22 cellular contexts compared by ENCODE assay signal in the genomic region with DNA sequence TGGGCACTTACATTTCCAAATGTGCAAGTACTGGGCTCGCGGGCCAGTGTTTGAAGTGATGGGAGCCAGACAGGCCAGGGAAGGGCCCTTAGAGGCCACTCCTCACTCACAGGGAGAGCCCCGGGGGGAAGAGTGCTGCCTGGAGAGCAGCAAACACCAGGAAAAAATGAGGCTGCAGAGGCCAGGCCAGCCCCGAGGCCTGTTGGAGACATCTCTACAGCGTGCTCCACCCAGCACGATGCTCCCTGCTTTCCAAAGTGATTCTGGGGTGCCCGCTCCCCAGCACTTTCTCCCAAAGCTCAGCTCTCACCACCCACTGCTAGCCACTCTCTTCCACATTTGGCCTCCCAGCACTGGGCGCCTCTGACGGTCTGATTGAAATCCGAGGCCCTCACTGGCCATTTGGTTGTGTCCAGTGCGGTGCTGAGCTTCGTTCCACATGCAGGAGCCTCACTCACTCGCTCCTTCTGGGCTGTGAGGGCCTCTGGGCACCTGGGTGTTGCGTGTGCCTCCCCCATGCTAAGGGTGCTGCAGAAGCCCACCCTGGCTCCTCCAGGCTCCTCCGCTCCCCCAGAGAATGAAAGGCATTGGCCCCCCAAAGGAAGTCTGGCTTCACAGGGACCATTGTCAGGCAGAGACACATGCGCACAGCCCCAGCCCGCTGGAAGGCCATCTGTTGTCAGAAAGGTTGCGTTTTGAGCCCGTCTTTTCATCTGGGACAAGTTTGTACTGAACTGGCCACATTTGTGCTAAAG.
A peak's percentile ranks its signal among the peaks of the same experiment; 100 is the strongest.
DNase-seq lines count a peak whose midpoint lies in the region; ATAC-seq and TF ChIP-seq lines count a peak whose summit lies in the region.
"Had no signal": no experiment of that assay in that cellular context is flagged by ENCODE, and none has a peak within 500 bp of the region (broad histone marks: within the 10 kb centered on the region; RNA-seq: fewer than 3 reads in every experiment).

No MANE protein-coding gene starts in this region.

- H3K27ac ChIP-seq in left lung (no peak overlapping the region), thyroid gland (peak overlapping the region; percentile 19 to 59 (median 42)), prostate gland (no peak overlapping the region)
- H3K27ac ChIP-seq: 22Rv1, pancreas, right lobe of liver had no signal

- TF ChIP-seq CTCF in left lung (IDR thresholded peaks at IDR 0.05) = no peak
- TF ChIP-seq CTCF in thyroid gland (IDR thresholded peaks at IDR 0.05) = no peak
- TF ChIP-seq CTCF in GM13977 (IDR thresholded peaks at IDR 0.05; ENCODE audit: extremely low read depth, insufficient read depth, missing control alignments) = no peak
- TF ChIP-seq CTCF in prostate gland (IDR thresholded peaks at IDR 0.05) = no peak

- peak; percentile 70 for ATAC-seq in left lung
- ATAC-seq: activated T-helper 17 cell treated with anti-CD3 and anti-CD28 coated beads, Interleukin-2, amount 50 U/mL, for 72 hours; naive thymus-derived CD4-positive, alpha-beta T cell; pancreas; right lobe of liver had no signal

- intact Hi-C loops in left lung (cut with DNase I) = no loop called here
- intact Hi-C loops in thyroid gland (cut with DNase I) = no loop called here
- intact Hi-C loops in prostate gland (cut with DNase I) = no loop called here

- no peak for TF ChIP-seq POLR2A in thyroid gland (IDR thresholded peaks at IDR 0.05)
- TF ChIP-seq POLR2A in prostate gland (IDR thresholded peaks at IDR 0.05) = no peak

- H3K27me3 ChIP-seq in left lung (no peaks in the 10 kb centered on the region), thyroid gland (no peaks in the 10 kb centered on the region), prostate gland (replicated peaks; ENCODE audit: insufficient read depth) (no peaks in the 10 kb centered on the region)
- H3K27me3 ChIP-seq: pancreas, right lobe of liver had no signal

- H3K4me1 ChIP-seq in left lung = peaks cover 0 to 9% of the 10 kb centered on the region in 2 donors
- peaks cover 40 to 50% of the 10 kb centered on the region in 2 donors for H3K4me1 ChIP-seq in thyroid gland
- H3K4me1 ChIP-seq in prostate gland (replicated peaks) = no peaks in the 10 kb centered on the region
- H3K4me1 ChIP-seq: pancreas, right lobe of liver had no signal

- DNase-seq in NCI-H1092 treated with DMSO at 0.1 percent for 48 hours (lab: John Stamatoyannopoulos, UW) (peak; percentile 10), NCI-H1092 (lab: John Stamatoyannopoulos, UW) (no peak), left lung (peak in 1 of 2 donors; percentile 35), thyroid gland (peak; percentile 81 to 84), GM13977 (ENCODE audit: low spot score) (no peak), prostate gland (ENCODE audit: low spot score) (no peak)
- DNase-seq in activated CD8-positive, alpha-beta memory T cell treated with anti-CD3 and anti-CD28 coated beads, Interleukin-2, amount 50 U/mL, for 48 hours = peak; percentile 18
- DNase-seq in activated CD4-positive, alpha-beta T cell treated with anti-CD3 and anti-CD28 coated beads, Interleukin-2, amount 50 U/mL, for 4 hours = no peak
- DNase-seq: activated CD4-positive, CD25-positive, alpha-beta regulatory T cell treated with anti-CD3 and anti-CD28 coated beads, Interleukin-2, amount 50 U/mL, for 72 hours; CD4-positive, alpha-beta T cell; cerebellar nuclear complex; DMS 273 treated with DMSO at 0.1 percent for 48 hours; effector memory CD4-positive, alpha-beta T cell; NCI-H1417 treated with DMSO at 0.1 percent for 48 hours; NCI-H2107; NCI-H69; SHP77 had no signal

- 66 to 78% methylated on average over 15 to 16 of the region's 19 CpGs for WGBS in thyroid gland, 2 donors
- WGBS in prostate gland = 85% methylated on average over 19 of the region's 19 CpGs

- H3K9me3 ChIP-seq in left lung (no peaks in the 10 kb centered on the region), thyroid gland (no peaks in the 10 kb centered on the region), prostate gland (no peaks in the 10 kb centered on the region)
- H3K9me3 ChIP-seq: pancreas, right lobe of liver had no signal

- no peak overlapping the region for H3K4me3 ChIP-seq in left lung
- H3K4me3 ChIP-seq in thyroid gland (replicated peaks in 1 of 3) = no peak overlapping the region
- H3K4me3 ChIP-seq in prostate gland = no peak overlapping the region
- H3K4me3 ChIP-seq: pancreas, right lobe of liver had no signal

- H3K36me3 ChIP-seq in left lung (no peaks in the 10 kb centered on the region), thyroid gland (no peaks in the 10 kb centered on the region), prostate gland (no peaks in the 10 kb centered on the region)
- H3K36me3 ChIP-seq: pancreas, right lobe of liver had no signal

- in situ Hi-C loops in GM13977 (cut with MboI; ENCODE audit: low pct_unique_long_range_greater_than_20kb, low sequenced_read_pairs, unreplicated experiment) = no loop called here

Comparison
In these comparisons a context has a peak if more than half of its experiments do, and no peak if none do; other contexts are left out.
1. DNase-seq: peak in NCI-H1092 treated with DMSO at 0.1 percent for 48 hours (single experiment), activated CD8-positive, alpha-beta memory T cell treated with anti-CD3 and anti-CD28 coated beads, Interleukin-2, amount 50 U/mL, for 48 hours (single experiment) and thyroid gland (2 of 2); none in NCI-H1092 (single experiment), GM13977 (single experiment), activated CD4-positive, alpha-beta T cell treated with anti-CD3 and anti-CD28 coated beads, Interleukin-2, amount 50 U/mL, for 4 hours (0 of 2) and prostate gland (single experiment).
2. H3K27ac ChIP-seq: peak in thyroid gland (3 of 3); none in left lung (0 of 2) and prostate gland (0 of 2).